Comparison of ENCODE assay signal across 15 cellular contexts in the genomic region with DNA sequence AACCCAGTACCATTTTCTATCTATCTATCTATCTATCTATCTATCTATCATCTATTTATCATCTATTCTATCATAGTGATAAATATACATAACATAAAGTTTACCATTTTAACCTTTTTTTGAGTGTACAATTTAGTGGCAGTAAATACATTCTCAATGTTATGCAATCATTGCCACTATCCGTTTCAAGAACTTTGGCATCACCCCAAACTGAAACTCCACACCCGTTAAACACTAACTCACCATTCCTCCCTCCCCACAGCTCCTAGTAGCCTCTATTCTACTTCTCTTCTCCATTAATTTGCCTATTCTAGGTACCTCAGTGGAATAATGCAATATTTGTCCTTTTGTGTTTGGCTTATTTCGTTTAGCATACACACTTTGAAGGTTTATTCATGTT.
A peak's percentile ranks its signal among the peaks of the same experiment; 100 is the strongest.
DNase-seq lines count a peak whose midpoint lies in the region; ATAC-seq and TF ChIP-seq lines count a peak whose summit lies in the region.
"Had no signal": no experiment of that assay in that cellular context is flagged by ENCODE, and none has a peak within 500 bp of the region (broad histone marks: within the 10 kb centered on the region; RNA-seq: fewer than 3 reads in every experiment).

No MANE protein-coding gene starts in this region.

- no peak for ATAC-seq in HG03439 (IDR thresholded peaks at IDR 0.05; ENCODE audit: unreplicated experiment)
- no peak for ATAC-seq in HG02885 (IDR thresholded peaks at IDR 0.05; ENCODE audit: poor library complexity, unreplicated experiment)
- ATAC-seq: activated CD4-positive, alpha-beta T cell treated with anti-CD3 and anti-CD28 coated beads for 36 hours; psoas muscle had no signal

- no peak overlapping the region for H3K9ac ChIP-seq in adipocyte (ENCODE audit: low read length)

- no peaks in the 10 kb centered on the region for H3K9me3 ChIP-seq in adipocyte (ENCODE audit: control insufficient read depth, low read length)
- H3K9me3 ChIP-seq: left ventricle myocardium inferior, psoas muscle had no signal

- H3K4me3 ChIP-seq in adipocyte (ENCODE audit: low read length), result no peak overlapping the region
- H3K4me3 ChIP-seq in fibroblast of villous mesenchyme (ENCODE audit: low read depth, low read length), result no peak overlapping the region
- H3K4me3 ChIP-seq: left ventricle myocardium inferior, psoas muscle had no signal

- no peaks in the 10 kb centered on the region for H3K27me3 ChIP-seq in adipocyte (replicated peaks; ENCODE audit: control insufficient read depth, insufficient read depth, low read length)

- DNase-seq in EH (ENCODE audit: low read depth), result peak; percentile 72
- peak; percentile 64 for DNase-seq in LHCN-M2 (ENCODE audit: low read depth)
- DNase-seq in adipocyte (ENCODE audit: low read depth), result peak; percentile 83
- DNase-seq in fibroblast of villous mesenchyme (ENCODE audit: low read depth), result peak; percentile 75
- no peak for DNase-seq in GDM1 (lab: John Stamatoyannopoulos, UW)
- no peak for DNase-seq in T-helper 9 cell
- DNase-seq: activated CD4-positive, alpha-beta T cell treated with anti-CD3 and anti-CD28 coated beads for 36 hours; hypothalamus; left ventricle myocardium inferior; naive B cell; NCI-H1048; NCI-H510A treated with DMSO at 0.1 percent for 48 hours; psoas muscle had no signal

- no peak for TF ChIP-seq CTCF in fibroblast of villous mesenchyme (IDR thresholded peaks at IDR 0.05; ENCODE audit: insufficient read depth, low read depth, low read length)

- H3K4me1 ChIP-seq in adipocyte (ENCODE audit: control insufficient read depth, insufficient read depth, low read length), result peaks cover 14% of the 10 kb centered on the region

- no peaks in the 10 kb centered on the region for H3K36me3 ChIP-seq in adipocyte (ENCODE audit: control insufficient read depth, insufficient read depth, low read length, severe bottlenecking)
- H3K36me3 ChIP-seq: left ventricle myocardium inferior had no signal

Comparison
In these comparisons a context has a peak if more than half of its experiments do, and no peak if none do; other contexts are left out.
1. DNase-seq: peak in EH (single experiment), LHCN-M2 (single experiment), adipocyte (single experiment) and fibroblast of villous mesenchyme (single experiment); none in GDM1 (single experiment) and T-helper 9 cell (single experiment).